26 cellular contexts compared by ENCODE assay signal in genomic region chr13:89113744-89114143, GRCh38.
"Had no signal": no experiment of that assay in that cellular context is flagged by ENCODE, and none has a peak within 500 bp of the region (broad histone marks: within the 10 kb centered on the region; RNA-seq: fewer than 3 reads in every experiment).

No MANE protein-coding gene starts in this region.

- ATAC-seq: activated naive CD4-positive, alpha-beta T cell treated with anti-CD3 and anti-CD28 coated beads, Interleukin-2, amount 50 U/mL, for 72 hours; activated T-cell treated with anti-CD3 and anti-CD28 coated beads, Interleukin-2, amount 50 U/mL, for 72 hours; foreskin keratinocyte; heart left ventricle; naive thymus-derived CD4-positive, alpha-beta T cell; psoas muscle; stimulated activated memory B cell treated with anti-CD40 and anti-IgM and Interleukin-4, amounts not matched to agents 10 μg/mL and 1 μg/mL and 100 μg/mL, for 72 hours; stimulated activated naive CD8-positive, alpha-beta T cell treated with anti-CD3 and anti-CD28 coated beads, Interleukin-15, amount 100 ng/mL, for 72 hours had no signal

- H3K4me1 ChIP-seq: esophagus muscularis mucosa, foreskin keratinocyte, heart left ventricle, parathyroid adenoma, psoas muscle, right atrium auricular region, uterus had no signal

- H3K9ac ChIP-seq: parathyroid adenoma had no signal

- H3K4me2 ChIP-seq: smooth muscle cell had no signal

- H3K27me3 ChIP-seq: esophagus muscularis mucosa, foreskin keratinocyte, heart left ventricle, right atrium auricular region, uterus had no signal

- H3K4me3 ChIP-seq: esophagus muscularis mucosa, heart left ventricle, psoas muscle, right atrium auricular region, smooth muscle cell, uterus had no signal

- H3K79me2 ChIP-seq: parathyroid adenoma had no signal

- H3K27ac ChIP-seq: esophagus muscularis mucosa, foreskin keratinocyte, heart left ventricle, parathyroid adenoma, psoas muscle, right atrium auricular region, uterus had no signal

- DNase-seq: activated CD4-positive, alpha-beta T cell treated with anti-CD3 and anti-CD28 coated beads for 4 hours; activated CD4-positive, alpha-beta T cell treated with anti-CD3 and anti-CD28 coated beads, Interleukin-2, amount 50 U/mL, for 4 hours; activated naive CD4-positive, alpha-beta T cell; activated T-cell treated with anti-CD3 and anti-CD28 coated beads for 4 hours; activated T-cell treated with anti-CD3 and anti-CD28 coated beads, Interleukin-2, amount 50 U/mL, for 72 hours; anterior cingulate cortex; foreskin keratinocyte; heart left ventricle; hypothalamus; immature natural killer cell; midbrain; naive thymus-derived CD4-positive, alpha-beta T cell; occipital lobe; psoas muscle; stimulated activated CD4-positive, alpha-beta T cell treated with anti-CD3 and anti-CD28 coated beads, Interleukin-1b, Interleukin-23, amount 100 ng/mL, for 48 hours; stimulated activated CD4-positive, alpha-beta T cell treated with anti-CD3 and anti-CD28 coated beads, Interleukin-4, amount 100 ng/mL, for 4 hours; stimulated activated CD8-positive, alpha-beta memory T cell treated with anti-CD3 and anti-CD28 coated beads, Interleukin-4, amount 100 ng/mL, for 48 hours; stimulated activated naive CD8-positive, alpha-beta T cell treated with anti-CD3 and anti-CD28 coated beads, Interleukin-15, amount 100 ng/mL, for 72 hours; substantia nigra; uterus had no signal

- H3K36me3 ChIP-seq: esophagus muscularis mucosa, heart left ventricle, right atrium auricular region, uterus had no signal

- H3K9me3 ChIP-seq: esophagus muscularis mucosa, psoas muscle, right atrium auricular region, uterus had no signal
